10 cellular contexts compared by ENCODE assay signal in the genomic region with DNA sequence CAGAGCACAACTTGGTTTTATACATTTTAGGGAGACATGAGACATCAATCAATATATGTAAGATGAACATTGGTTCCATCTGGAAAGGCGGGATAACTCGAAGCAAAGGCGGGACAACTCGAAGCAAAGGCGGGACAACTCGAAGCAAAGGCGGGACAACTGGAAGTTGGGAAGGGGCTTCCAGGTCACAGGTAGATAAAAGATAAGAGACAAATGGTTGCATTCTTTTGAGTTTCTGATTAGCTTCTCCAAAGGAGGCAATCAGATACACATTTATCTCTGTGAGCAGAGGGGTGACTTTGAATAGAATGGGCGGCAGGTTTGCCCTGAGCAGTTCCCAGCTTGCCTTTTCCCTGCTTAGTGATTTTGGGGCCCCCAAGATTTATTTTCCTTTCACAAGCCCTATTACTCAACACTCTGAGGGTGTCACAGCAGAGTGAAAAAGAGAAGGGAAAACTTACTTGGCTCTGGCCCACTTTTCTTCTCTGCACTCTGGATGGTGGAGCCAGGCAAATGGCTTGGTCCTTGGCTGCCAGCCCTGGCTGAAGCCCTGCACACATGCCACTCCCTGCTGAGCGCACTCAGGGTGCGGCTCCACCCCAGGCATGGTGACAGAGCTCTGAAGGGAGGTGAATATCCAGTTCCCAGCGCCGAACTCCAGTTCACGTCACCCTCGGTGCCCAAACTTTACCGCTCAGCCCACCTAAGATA. TPM values are rescaled to one million over a fixed set of nuclear protein-coding genes. Genes with fewer than 3 reads are reported as not detected.
A peak's percentile ranks its signal among the peaks of the same experiment; 100 is the strongest.
DNase-seq lines count a peak whose midpoint lies in the region; ATAC-seq and TF ChIP-seq lines count a peak whose summit lies in the region.
"Had no signal": no experiment of that assay in that cellular context is flagged by ENCODE, and none has a peak within 500 bp of the region (broad histone marks: within the 10 kb centered on the region; RNA-seq: fewer than 3 reads in every experiment).

No MANE protein-coding gene starts in this region.

- WGBS in mesenchymal stem cell: 81% methylated on average over 15 of the region's 15 CpGs

- H2BK120ac ChIP-seq in mesenchymal stem cell (ENCODE audit: low read depth, low read length): no peak overlapping the region

- no peaks in the 10 kb centered on the region for H3K9me3 ChIP-seq in duodenal mucosa (ENCODE audit: control insufficient read depth in 1 of 2, low read length in 2 of 2)
- H3K9me3 ChIP-seq in mesenchymal stem cell (ENCODE audit: control insufficient read depth, low read length): no peaks in the 10 kb centered on the region
- no peaks in the 10 kb centered on the region for H3K9me3 ChIP-seq in vagina
- H3K9me3 ChIP-seq in CD4-positive, alpha-beta T cell (ENCODE audit: control insufficient read depth, low read length): no peaks in the 10 kb centered on the region

- no peak overlapping the region for H4K8ac ChIP-seq in mesenchymal stem cell (ENCODE audit: low read length)

- H2AFZ ChIP-seq in mesenchymal stem cell (ENCODE audit: low read depth, low read length): no peak overlapping the region

- peak overlapping the region in 1 of 2 experiments; percentile 55 for H3K18ac ChIP-seq in mesenchymal stem cell (ENCODE audit: low read depth in 1 of 2, low read length in 2 of 2)

- no peak for ATAC-seq in CD4-positive, alpha-beta T cell (ENCODE audit: poor library complexity)
- no peak for ATAC-seq in HG03095 (IDR thresholded peaks at IDR 0.05; ENCODE audit: unreplicated experiment)

- peaks cover 3% of the 10 kb centered on the region for H3K27me3 Mint-ChIP-seq in CD4-positive, alpha-beta T cell

- H2BK5ac ChIP-seq in mesenchymal stem cell (ENCODE audit: low read depth, low read length, poor library complexity, severe bottlenecking): no peak overlapping the region

- H2AK5ac ChIP-seq in mesenchymal stem cell (ENCODE audit: low read length, severe bottlenecking): no peak overlapping the region

- H3K23ac ChIP-seq in mesenchymal stem cell (ENCODE audit: low read length in 2 of 2): peak overlapping the region in 1 of 2 experiments; percentile 85

- peaks cover 11% of the 10 kb centered on the region for H3K79me1 ChIP-seq in mesenchymal stem cell (replicated peaks; ENCODE audit: low read length, poor library complexity, severe bottlenecking)

- H2BK15ac ChIP-seq in mesenchymal stem cell (ENCODE audit: low read depth, poor library complexity, severe bottlenecking): no peak overlapping the region

- H3K9me3 Mint-ChIP-seq in CD4-positive, alpha-beta T cell: no peaks in the 10 kb centered on the region
- H3K9me3 Mint-ChIP-seq: activated naive CD8-positive, alpha-beta T cell treated with anti-CD3 and anti-CD28 coated beads, Interleukin-2, amount 10 ng/mL, durations not matched to agents 7 days and 5 days had no signal

- intact Hi-C loops in vagina (cut with DNase I): no loop called here
- intact Hi-C loops in CD4-positive, alpha-beta T cell (cut with DNase I, micrococcal nuclease): no loop called here

- H3K27ac Mint-ChIP-seq in CD4-positive, alpha-beta T cell: no peak overlapping the region
- H3K27ac Mint-ChIP-seq: activated naive CD8-positive, alpha-beta T cell treated with anti-CD3 and anti-CD28 coated beads, Interleukin-2, amount 10 ng/mL, durations not matched to agents 7 days and 5 days had no signal

- CTCF ChIA-PET in CD4-positive, alpha-beta T cell (lab: Charles Lee): no interaction called here

- no peak overlapping the region for H3K27ac ChIP-seq in duodenal mucosa (ENCODE audit: low read depth, low read length)
- H3K27ac ChIP-seq in mesenchymal stem cell (ENCODE audit: low read length, poor library complexity, severe bottlenecking): no peak overlapping the region
- peak overlapping the region; percentile 54 for H3K27ac ChIP-seq in vagina
- H3K27ac ChIP-seq in CD4-positive, alpha-beta T cell (ENCODE audit: low read depth, low read length): no peak overlapping the region

- H3K4ac ChIP-seq in mesenchymal stem cell (ENCODE audit: low read depth in 1 of 2, low read length in 2 of 2): no peak overlapping the region

- TF ChIP-seq CTCF in vagina (IDR thresholded peaks at IDR 0.05): no peak
- TF ChIP-seq CTCF in CD4-positive, alpha-beta T cell (IDR thresholded peaks at IDR 0.05): no peak

- no peaks in the 10 kb centered on the region for H3K4me1 Mint-ChIP-seq in CD4-positive, alpha-beta T cell (ENCODE audit: low read depth)
- H3K4me1 Mint-ChIP-seq: activated naive CD8-positive, alpha-beta T cell treated with anti-CD3 and anti-CD28 coated beads, Interleukin-2, amount 10 ng/mL, durations not matched to agents 7 days and 5 days had no signal

- POLR2A ChIA-PET in CD4-positive, alpha-beta T cell (lab: Charles Lee): no interaction called here

- no peak for TF ChIP-seq POLR2A in vagina (IDR thresholded peaks at IDR 0.05)

- no peak overlapping the region for H2BK12ac ChIP-seq in mesenchymal stem cell (ENCODE audit: low read length in 2 of 2)

- H3K4me3 ChIP-seq in duodenal mucosa (ENCODE audit: low read depth in 1 of 2, low read length in 2 of 2) (peak overlapping the region; percentile 38 to 55), mesenchymal stem cell (ENCODE audit: insufficient read depth in 1 of 2, low read depth in 1 of 2, low read length in 2 of 2) (peak overlapping the region in 1 of 2 experiments; percentile 50), vagina (no peak overlapping the region)

- H3K9ac ChIP-seq in duodenal mucosa (ENCODE audit: low read depth in 1 of 2, low read length in 2 of 2) (no peak overlapping the region), mesenchymal stem cell (ENCODE audit: low read length) (no peak overlapping the region)

- no peak overlapping the region for H3K4me2 ChIP-seq in mesenchymal stem cell (ENCODE audit: low read length, poor library complexity, severe bottlenecking)

- no peak overlapping the region for H3K14ac ChIP-seq in mesenchymal stem cell (ENCODE audit: low read length in 2 of 2)

- H3K36me3 Mint-ChIP-seq in CD4-positive, alpha-beta T cell (ENCODE audit: low read depth): no peaks in the 10 kb centered on the region
- H3K36me3 Mint-ChIP-seq: activated naive CD8-positive, alpha-beta T cell treated with anti-CD3 and anti-CD28 coated beads, Interleukin-2, amount 10 ng/mL, durations not matched to agents 7 days and 5 days had no signal

- peaks cover 21 to 25% of the 10 kb centered on the region in 2 donors for H3K4me1 ChIP-seq in duodenal mucosa (ENCODE audit: control insufficient read depth in 1 of 2, insufficient read depth in 2 of 2, low read length in 2 of 2)
- peaks cover 16% of the 10 kb centered on the region for H3K4me1 ChIP-seq in mesenchymal stem cell (ENCODE audit: control insufficient read depth, insufficient read depth, low read depth, low read length)
- H3K4me1 ChIP-seq in vagina: peaks cover 86% of the 10 kb centered on the region

- H4K91ac ChIP-seq in mesenchymal stem cell (ENCODE audit: low read length): peak overlapping the region; percentile 82

- H3K27me3 ChIP-seq in duodenal mucosa (ENCODE audit: control insufficient read depth in 1 of 2, insufficient read depth in 2 of 2, low read length in 2 of 2) (no peaks in the 10 kb centered on the region), mesenchymal stem cell (ENCODE audit: control insufficient read depth in 1 of 2, insufficient read depth in 1 of 2, low read length in 2 of 2) (no peaks in the 10 kb centered on the region), vagina (no peaks in the 10 kb centered on the region)
- H3K27me3 ChIP-seq in CD4-positive, alpha-beta T cell (ENCODE audit: control insufficient read depth, insufficient read depth, low read length): no peaks in the 10 kb centered on the region

- H3K4me3 Mint-ChIP-seq in CD4-positive, alpha-beta T cell: no peak overlapping the region
- H3K4me3 Mint-ChIP-seq: activated naive CD8-positive, alpha-beta T cell treated with anti-CD3 and anti-CD28 coated beads, Interleukin-2, amount 10 ng/mL, durations not matched to agents 7 days and 5 days had no signal

- no peaks in the 10 kb centered on the region for H3K36me3 ChIP-seq in duodenal mucosa (ENCODE audit: control insufficient read depth in 1 of 2, insufficient read depth in 2 of 2, low read length in 2 of 2)
- peaks cover 0 to 8% of the 10 kb centered on the region in 2 experiments for H3K36me3 ChIP-seq in mesenchymal stem cell (ENCODE audit: control insufficient read depth in 1 of 2, insufficient read depth in 2 of 2, low read depth in 1 of 2, low read length in 2 of 2)
- H3K36me3 ChIP-seq in vagina: no peaks in the 10 kb centered on the region

- DNase-seq in NCI-H2107 (lab: John Stamatoyannopoulos, UW) (peak; percentile 57), NCI-H2107 treated with DMSO at 0.1 percent for 48 hours (lab: John Stamatoyannopoulos, UW; ENCODE audit: unreplicated experiment) (no peak), mesenchymal stem cell (no peak), vagina (ENCODE audit: extremely low spot score in 2 of 2) (no peak), SIG-M5 (lab: John Stamatoyannopoulos, UW) (no peak)
- no peak for DNase-seq in CD4-positive, alpha-beta T cell
- DNase-seq: activated naive CD8-positive, alpha-beta T cell treated with anti-CD3 and anti-CD28 coated beads, Interleukin-2, amount 10 ng/mL, durations not matched to agents 7 days and 5 days; T-helper 2 cell had no signal

RNA-seq across cellular contexts. Expression of a gene that starts 46.7 kb away (rescaled TPM):
- polyA plus RNA-seq in mesenchymal stem cell (2013, experiment 1 of 2): 37.3 TPM
- polyA plus RNA-seq in mesenchymal stem cell (2013, experiment 2 of 2): 35.9 TPM
- total RNA-seq in vagina: 95.5 TPM
- total RNA-seq in CD4-positive, alpha-beta T cell: under 1 TPM; 0.53 to 0.71 TPM

Comparison
In these comparisons a context has a peak if more than half of its experiments do, and no peak if none do; other contexts are left out.
1. H3K4me3 ChIP-seq: peak in duodenal mucosa (2 of 2); none in vagina (0 of 2).
2. RNA of a gene that starts 46.7 kb away (total RNA-seq): 95.5 TPM in vagina (single experiment); 0.53 to 0.71 TPM in CD4-positive, alpha-beta T cell; every median in the first group is over 10 times any median in the second.